Comparison of ENCODE assay signal across 8 cellular contexts in genomic region chr19:23762884-23763711, GRCh38. TPM values are rescaled to one million over a fixed set of nuclear protein-coding genes. Genes with fewer than 3 reads are reported as not detected.
DNase-seq lines count a peak whose midpoint lies in the region; ATAC-seq and TF ChIP-seq lines count a peak whose summit lies in the region.

No MANE protein-coding gene starts in this region.

- H3K79me2 ChIP-seq in OCI-LY1 (ENCODE audit: insufficient read depth, low read length): 0 out of 2 replicates have a peak, but pooled peaks cover 14% of the 10 kb centered on the region
- peaks cover 3% of the 10 kb centered on the region for H3K79me2 ChIP-seq in neural cell (replicated peaks; ENCODE audit: insufficient read depth, low read length)

- DNase-seq in EL (peak; percentile 73), fibroblast of the aortic adventitia (ENCODE audit: low read depth) (peak; percentile 4)
- peak; percentile 76 for DNase-seq in activated effector memory CD4-positive, alpha-beta T cell treated with Interleukin-2 at 50 U/mL for 16 hours
- DNase-seq in stimulated activated naive CD8-positive, alpha-beta T cell treated with anti-CD3 and anti-CD28 coated beads, Interleukin-15, Interleukin-2, amounts not matched to agents 100 U/mL and 50 U/mL, for 24 hours: peak; percentile 84

- H3K4me3 ChIP-seq in OCI-LY1 (ENCODE audit: low read depth, low read length, poor library complexity, severe bottlenecking): peak overlapping the region; percentile 93
- H3K4me3 ChIP-seq in fibroblast of the aortic adventitia (ENCODE audit: low read depth, low read length): peak overlapping the region; percentile 47
- peak overlapping the region; percentile 81 for H3K4me3 ChIP-seq in neural cell (ENCODE audit: low read length)

- no peak for TF ChIP-seq RAD21 in neural cell (conservative IDR thresholded peaks at IDR 0.05)

- H3K36me3 ChIP-seq in OCI-LY1 (ENCODE audit: insufficient read depth, low read length) (peaks cover 20% of the 10 kb centered on the region), neural cell (ENCODE audit: insufficient read depth, low read length) (no peaks in the 10 kb centered on the region)

- no peak for TF ChIP-seq EP300 in neural cell (conservative IDR thresholded peaks at IDR 0.05; ENCODE audit: poor library complexity, severe bottlenecking)

- peak overlapping the region; percentile 16; the same call in 1 of the 2 replicates for H2AFZ ChIP-seq in OCI-LY1 (ENCODE audit: low read length)
- H2AFZ ChIP-seq in neural cell (ENCODE audit: low read depth, low read length): peak overlapping the region; percentile 33

- H3K9me2 ChIP-seq in OCI-LY1 (ENCODE audit: low read depth, low read length) (no peaks in the 10 kb centered on the region), neural cell (ENCODE audit: insufficient read depth, low read length) (no peaks in the 10 kb centered on the region)

- no peaks in the 10 kb centered on the region for H4K20me1 ChIP-seq in OCI-LY1 (ENCODE audit: insufficient read depth, low read length)
- H4K20me1 ChIP-seq in neural cell (ENCODE audit: insufficient read depth): no peaks in the 10 kb centered on the region

- peaks cover 21% of the 10 kb centered on the region for H3K4me1 ChIP-seq in OCI-LY1 (ENCODE audit: insufficient read depth, low read length, severe bottlenecking)

- H3K9ac ChIP-seq in OCI-LY1 (ENCODE audit: low read length) (peak overlapping the region; percentile 91), neural cell (ENCODE audit: low read length) (peak overlapping the region; percentile 46)

- TF ChIP-seq CTCF in OCI-LY1 (IDR thresholded peaks at IDR 0.05; ENCODE audit: low read length): no peak
- no peak for TF ChIP-seq CTCF in fibroblast of the aortic adventitia (IDR thresholded peaks at IDR 0.05; ENCODE audit: insufficient read depth, low read length)
- TF ChIP-seq CTCF in neural cell (IDR thresholded peaks at IDR 0.05; ENCODE audit: poor library complexity, severe bottlenecking): no peak

- no peaks in the 10 kb centered on the region for H3K9me3 ChIP-seq in OCI-LY1 (ENCODE audit: low read length)
- H3K9me3 ChIP-seq in neural cell (ENCODE audit: low read length): no peaks in the 10 kb centered on the region

- H3K27ac ChIP-seq in OCI-LY1 (ENCODE audit: low read depth, low read length, poor library complexity, severe bottlenecking): peak overlapping the region; percentile 64
- peak overlapping the region; percentile 16 for H3K27ac ChIP-seq in neural cell (ENCODE audit: low read length)

- H3K27me3 ChIP-seq in OCI-LY1 (ENCODE audit: insufficient read depth, low read length): no peaks in the 10 kb centered on the region
- no peaks in the 10 kb centered on the region for H3K27me3 ChIP-seq in neural cell (ENCODE audit: insufficient read depth, low read depth, low read length)

- peak overlapping the region; percentile 81 for H3K4me2 ChIP-seq in OCI-LY1 (ENCODE audit: low read length)
- no peak overlapping the region for H3K4me2 ChIP-seq in neural cell (ENCODE audit: low read length)

- H3F3A ChIP-seq in OCI-LY1 (ENCODE audit: insufficient read depth, low read length) (no peaks in the 10 kb centered on the region), neural cell (ENCODE audit: insufficient read depth, low read length, poor library complexity, severe bottlenecking) (no peaks in the 10 kb centered on the region)

- peak; percentile 53 for ATAC-seq in HG02588 (IDR thresholded peaks at IDR 0.05; ENCODE audit: unreplicated experiment)
- ATAC-seq in stimulated activated naive CD8-positive, alpha-beta T cell treated with anti-CD3 and anti-CD28 coated beads, Interleukin-15, Interleukin-2, amounts not matched to agents 100 U/mL and 50 U/mL, for 24 hours: peak; percentile 76
- no peak for ATAC-seq in HG02884 (IDR thresholded peaks at IDR 0.05; ENCODE audit: unreplicated experiment)

TF ChIP-seq in neural cell, 6 proteins besides CTCF, POLR2A, EP300 and RAD21:
- no peak for TF ChIP-seq SMC3 (conservative IDR thresholded peaks at IDR 0.05; ENCODE audit: poor library complexity)
- no peak for TF ChIP-seq EZH2 (IDR thresholded peaks at IDR 0.05; ENCODE audit: borderline replicate concordance, insufficient read depth, low read length, poor library complexity, severe bottlenecking)
- no peak for TF ChIP-seq POLR2AphosphoS5 (IDR thresholded peaks at IDR 0.05)
- TF ChIP-seq REST (IDR thresholded peaks at IDR 0.05; ENCODE audit: borderline replicate concordance): no peak
- peak; percentile 39 for TF ChIP-seq MXI1 (conservative IDR thresholded peaks at IDR 0.05; ENCODE audit: poor library complexity, severe bottlenecking)
- TF ChIP-seq TAF1 (IDR thresholded peaks at IDR 0.05; ENCODE audit: low read depth): no peak
TF ChIP-seq in neural cell: peak in this region for 1.

RNA-seq across cellular contexts. Expression of gene ZNF681, which starts 4.4 kb away (rescaled TPM):
- total RNA-seq in fibroblast of the aortic adventitia (ENCODE audit: low replicate concordance): 0.25 and 0.36 TPM in 2 replicates
- polyA plus RNA-seq in neural cell: 3.2 and 3.6 TPM in 2 replicates
- polyA minus RNA-seq in neural cell: 8.0 and 8.2 TPM in 2 replicates

Comparison
In these comparisons a context has a peak if more than half of its experiments do, and no peak if none do; other contexts are left out.
1. DNase-seq: peak in every context shown above with its lines; median percentile 84 in stimulated activated naive CD8-positive, alpha-beta T cell treated with anti-CD3 and anti-CD28 coated beads, Interleukin-15, Interleukin-2, amounts not matched to agents 100 U/mL and 50 U/mL, for 24 hours; 76 in activated effector memory CD4-positive, alpha-beta T cell treated with Interleukin-2 at 50 U/mL for 16 hours; 73 in EL; 4 in fibroblast of the aortic adventitia.